7 cellular contexts compared by ENCODE assay signal in genomic region chr1:89725016-89725380, GRCh38.
DNase-seq lines count a peak whose midpoint lies in the region; TF ChIP-seq lines count a peak whose summit lies in the region.

No MANE protein-coding gene starts in this region.

- H3K4me3 ChIP-seq in GM23248 (peak overlapping the region; percentile 36; the same call in 1 of the 2 replicates), SJSA1 (no peak overlapping the region), fibroblast of lung (replicated peaks in 1 of 4; ENCODE audit: control extremely low read depth in 1 of 4, insufficient read depth in 1 of 4, low read depth in 3 of 4, low read length in 4 of 4) (no peak overlapping the region), sigmoid colon (no peak overlapping the region)

- H3K9me2 ChIP-seq in GM23248 (ENCODE audit: insufficient read depth), result no peaks in the 10 kb centered on the region

- H3K4me2 ChIP-seq in GM23248 (ENCODE audit: unreplicated experiment) (peak overlapping the region; percentile 72), fibroblast of lung (ENCODE audit: extremely low read depth, insufficient read depth, low read length) (peak overlapping the region; percentile 34)

- no peaks in the 10 kb centered on the region for H3K27me3 ChIP-seq in GM23248 (replicated peaks; ENCODE audit: insufficient read depth)
- H3K27me3 ChIP-seq in SJSA1 (replicated peaks), result no peaks in the 10 kb centered on the region
- H3K27me3 ChIP-seq in fibroblast of lung (ENCODE audit: control insufficient read depth, insufficient read depth, low read length), result no peaks in the 10 kb centered on the region
- H3K27me3 ChIP-seq in sigmoid colon, result no peaks in the 10 kb centered on the region

- 19 to 25% methylated on average over 4 of the region's 4 CpGs for WGBS in GM23248 (ENCODE audit: low coverage in 1 of 2, low lambda C conversion rate in 2 of 2, missing lambda C conversion rate in 2 of 2), 2 experiments
- 72 to 76% methylated on average over 4 of the region's 4 CpGs for WGBS in sigmoid colon, 2 donors

- H3K79me2 ChIP-seq in GM23248 (ENCODE audit: insufficient read depth) (no peaks in the 10 kb centered on the region), fibroblast of lung (ENCODE audit: control insufficient read depth, insufficient read depth, low read length) (no peaks in the 10 kb centered on the region)

- TF ChIP-seq EP300 in sigmoid colon (IDR thresholded peaks at IDR 0.05), result no peak

- DNase-seq in GM23248, result peak; percentile 94
- no peak for DNase-seq in SJSA1 (ENCODE audit: low read depth in 1 of 2, low spot score in 2 of 2)
- peak; percentile 83 to 94 for DNase-seq in fibroblast of lung (ENCODE audit: low read depth in 2 of 2)
- no peak for DNase-seq in sigmoid colon
- DNase-seq in activated gamma-delta T cell (lab: John Stamatoyannopoulos, UW), result no peak
- no peak for DNase-seq in NCI-H82 treated with DMSO at 0.1 percent for 48 hours (lab: John Stamatoyannopoulos, UW; ENCODE audit: unreplicated experiment)
- DNase-seq in NCI-H526 (lab: John Stamatoyannopoulos, UW), result no peak

- no peak for TF ChIP-seq POLR2A in sigmoid colon (IDR thresholded peaks at IDR 0.05)

- peak overlapping the region; percentile 90 for H3K27ac ChIP-seq in GM23248
- H3K27ac ChIP-seq in SJSA1, result peak overlapping the region; percentile 26; the same call in 1 of the 2 replicates
- peak overlapping the region; percentile 48 for H3K27ac ChIP-seq in fibroblast of lung (ENCODE audit: insufficient read depth, low read length)
- peak overlapping the region in 3 of 4 donors; percentile 30 to 63 (median 33) for H3K27ac ChIP-seq in sigmoid colon

- peaks cover 44% of the 10 kb centered on the region for H3K4me1 ChIP-seq in GM23248 (ENCODE audit: insufficient read depth)
- peaks cover 37% of the 10 kb centered on the region for H3K4me1 ChIP-seq in SJSA1 (replicated peaks)
- H3K4me1 ChIP-seq in fibroblast of lung (ENCODE audit: control insufficient read depth, extremely low read depth, insufficient read depth, low read length), result peaks cover 8% of the 10 kb centered on the region
- H3K4me1 ChIP-seq in sigmoid colon, result peaks cover 0 to 25% (median 20%) of the 10 kb centered on the region in 4 donors

- in situ Hi-C loops in GM23248 (cut with MboI), result no loop called here

- H3K36me3 ChIP-seq in GM23248 (ENCODE audit: low read depth) (no peaks in the 10 kb centered on the region), SJSA1 (no peaks in the 10 kb centered on the region), fibroblast of lung (ENCODE audit: control insufficient read depth, insufficient read depth, low read length) (no peaks in the 10 kb centered on the region), sigmoid colon (no peaks in the 10 kb centered on the region)

- H4K20me1 ChIP-seq in GM23248 (ENCODE audit: insufficient read depth) (no peaks in the 10 kb centered on the region), fibroblast of lung (ENCODE audit: control insufficient read depth, extremely low read depth, insufficient read depth, low read length) (no peaks in the 10 kb centered on the region)

- TF ChIP-seq CTCF in fibroblast of lung (conservative IDR thresholded peaks at IDR 0.05 in 1 of 2, IDR thresholded peaks at IDR 0.05 in 1 of 2; ENCODE audit: low read depth in 1 of 2, low read length in 2 of 2) (no peak), sigmoid colon (IDR thresholded peaks at IDR 0.05) (no peak)

- peaks cover 44% of the 10 kb centered on the region for H3F3A ChIP-seq in GM23248 (ENCODE audit: insufficient read depth)

- no peaks in the 10 kb centered on the region for H3K9me3 ChIP-seq in GM23248 (ENCODE audit: low read depth)
- H3K9me3 ChIP-seq in SJSA1 (replicated peaks), result peaks cover 4% of the 10 kb centered on the region; the same call in 1 of the 2 replicates
- no peaks in the 10 kb centered on the region for H3K9me3 ChIP-seq in fibroblast of lung (ENCODE audit: control insufficient read depth, insufficient read depth, low read depth, low read length)
- H3K9me3 ChIP-seq in sigmoid colon, result no peaks in the 10 kb centered on the region

- H3K9ac ChIP-seq in GM23248 (peak overlapping the region; percentile 61), fibroblast of lung (ENCODE audit: insufficient read depth, low read length) (no peak overlapping the region)

- H2AFZ ChIP-seq in GM23248 (peak overlapping the region; percentile 48), fibroblast of lung (ENCODE audit: low read length) (no peak overlapping the region)

- intact Hi-C loops in sigmoid colon (cut with DNase I), result no loop called here

Comparison
In these comparisons a context has a peak if more than half of its experiments do, and no peak if none do; other contexts are left out.
1. DNase-seq: peak in GM23248 (single experiment) and fibroblast of lung (2 of 2); none in SJSA1 (0 of 2), sigmoid colon (single experiment), activated gamma-delta T cell (single experiment), NCI-H82 treated with DMSO at 0.1 percent for 48 hours (single experiment) and NCI-H526 (0 of 2).
2. H3K27ac ChIP-seq: peak in every context shown above with its lines; median percentile 90 in GM23248; 48 in fibroblast of lung; 33 in sigmoid colon; 26 in SJSA1.